18 cellular contexts compared by ENCODE assay signal in the genomic region with DNA sequence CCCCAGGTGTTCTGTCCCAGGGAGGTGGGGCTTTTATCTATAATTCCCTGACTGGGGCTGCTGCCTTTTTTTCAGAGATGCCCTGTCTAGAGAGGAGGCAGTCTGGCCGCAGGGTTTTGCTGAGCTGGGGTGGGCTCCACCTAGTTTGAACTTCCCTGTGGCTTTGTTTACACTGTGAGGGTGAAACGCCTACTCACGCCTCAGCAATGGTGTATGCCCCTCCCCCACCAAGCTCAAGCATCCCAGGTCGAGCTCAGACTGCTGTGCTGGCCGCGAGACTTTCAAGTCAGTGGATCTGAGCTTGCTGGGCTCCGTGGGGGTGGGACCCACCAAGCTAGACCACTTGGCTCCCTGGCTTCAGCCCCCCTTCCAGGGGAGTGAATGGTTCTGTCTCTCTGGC.
DNase-seq lines count a peak whose midpoint lies in the region; ATAC-seq and TF ChIP-seq lines count a peak whose summit lies in the region.
"Had no signal": no experiment of that assay in that cellular context is flagged by ENCODE, and none has a peak within 500 bp of the region (broad histone marks: within the 10 kb centered on the region; RNA-seq: fewer than 3 reads in every experiment).

No MANE protein-coding gene starts in this region.

- H3K36me3 Mint-ChIP-seq in endodermal cell (ENCODE audit: low read depth) (no peaks in the 10 kb centered on the region), neural progenitor cell (no peaks in the 10 kb centered on the region)

- H3K27me3 Mint-ChIP-seq in endodermal cell (ENCODE audit: insufficient read depth), result peaks cover 2% of the 10 kb centered on the region
- H3K27me3 Mint-ChIP-seq in neural progenitor cell (ENCODE audit: insufficient read depth, low read depth), result peaks cover 2% of the 10 kb centered on the region
- H3K27me3 Mint-ChIP-seq: IgD-negative memory B cell had no signal

- TF ChIP-seq CTCF in endodermal cell (conservative IDR thresholded peaks at IDR 0.05) (no peak), neural progenitor cell (IDR thresholded peaks at IDR 0.05) (no peak)

- no peak for ATAC-seq in esophagus mucosa

- H3K4me3 ChIP-seq in endodermal cell (ENCODE audit: low read length) (no peak overlapping the region), neural progenitor cell (no peak overlapping the region)
- H3K4me3 ChIP-seq: GM23248, SJCRH30 had no signal

- no peak overlapping the region for H3K4me3 Mint-ChIP-seq in endodermal cell
- no peak overlapping the region for H3K4me3 Mint-ChIP-seq in neural progenitor cell
- H3K4me3 Mint-ChIP-seq: IgD-negative memory B cell had no signal

- peaks cover under 1% of the 10 kb centered on the region for H3K9me3 Mint-ChIP-seq in endodermal cell
- H3K9me3 Mint-ChIP-seq in neural progenitor cell, result peaks cover 7% of the 10 kb centered on the region

- no peak overlapping the region for H3K4me2 ChIP-seq in neural progenitor cell

- DNase-seq in NCI-H2227 (lab: John Stamatoyannopoulos, UW; ENCODE audit: unreplicated experiment) (peak; percentile 36), NCI-H2227 treated with DMSO at 0.1 percent for 48 hours (lab: John Stamatoyannopoulos, UW) (no peak), M059J (ENCODE audit: low read depth) (peak; percentile 8), endodermal cell (peak; percentile 83), neural progenitor cell (ENCODE audit: low spot score) (no peak), mucosa of gallbladder (ENCODE audit: low spot score) (no peak), DMS153 treated with DMSO at 0.1 percent for 48 hours (lab: John Stamatoyannopoulos, UW; ENCODE audit: unreplicated experiment) (no peak)
- DNase-seq: 8988T, C1 segment of cervical spinal cord, COR-L47, DMS153, GM23248, NCI-H1436 treated with DMSO at 0.1 percent for 48 hours, NCI-H446 treated with DMSO at 0.1 percent for 48 hours, SJCRH30 had no signal

- H3K4me1 ChIP-seq in endodermal cell (ENCODE audit: control insufficient read depth, insufficient read depth, low read length) (no peaks in the 10 kb centered on the region), neural progenitor cell (no peaks in the 10 kb centered on the region)
- H3K4me1 ChIP-seq: SJCRH30 had no signal

- H3K27me3 ChIP-seq in endodermal cell (ENCODE audit: control insufficient read depth, insufficient read depth, low read length, poor library complexity, severe bottlenecking), result no peaks in the 10 kb centered on the region
- no peaks in the 10 kb centered on the region for H3K27me3 ChIP-seq in neural progenitor cell
- H3K27me3 ChIP-seq: SJCRH30 had no signal

- no peaks in the 10 kb centered on the region for H3K79me2 ChIP-seq in neural progenitor cell (ENCODE audit: low read depth)

- H3K4me1 Mint-ChIP-seq in endodermal cell, result peaks cover 8% of the 10 kb centered on the region
- peaks cover 5% of the 10 kb centered on the region for H3K4me1 Mint-ChIP-seq in neural progenitor cell
- H3K4me1 Mint-ChIP-seq: IgD-negative memory B cell had no signal

- peak overlapping the region; percentile 76 for H2AFZ ChIP-seq in neural progenitor cell (replicated peaks)
- H2AFZ ChIP-seq: GM23248 had no signal

- H3K9me3 ChIP-seq in endodermal cell (ENCODE audit: control insufficient read depth, low read length), result no peaks in the 10 kb centered on the region
- no peaks in the 10 kb centered on the region for H3K9me3 ChIP-seq in neural progenitor cell (ENCODE audit: low read depth)
- H3K9me3 ChIP-seq: SJCRH30 had no signal

- no peaks in the 10 kb centered on the region for H4K20me1 ChIP-seq in neural progenitor cell (ENCODE audit: low read depth)

- no peaks in the 10 kb centered on the region for H3F3A ChIP-seq in neural progenitor cell (ENCODE audit: low read depth)

- H3K27ac Mint-ChIP-seq in endodermal cell (peak overlapping the region; percentile 17), neural progenitor cell (no peak overlapping the region)
- H3K27ac Mint-ChIP-seq: IgD-negative memory B cell had no signal

- H3K36me3 ChIP-seq in endodermal cell (ENCODE audit: control insufficient read depth, insufficient read depth, low read length) (no peaks in the 10 kb centered on the region), neural progenitor cell (no peaks in the 10 kb centered on the region)
- H3K36me3 ChIP-seq: SJCRH30 had no signal

- H3K27ac ChIP-seq in endodermal cell (ENCODE audit: low read depth, low read length), result no peak overlapping the region
- H3K27ac ChIP-seq in neural progenitor cell, result no peak overlapping the region
- H3K27ac ChIP-seq: GM23248, RWPE1, SJCRH30 had no signal

- 64 to 70% methylated on average over 6 to 7 of the region's 7 CpGs for WGBS in endodermal cell (ENCODE audit: insufficient coverage in 1 of 2, insufficient read length in 1 of 2), 2 experiments

- H3K9ac ChIP-seq in endodermal cell (ENCODE audit: extremely low read depth, low read length, poor library complexity, severe bottlenecking) (no peak overlapping the region), neural progenitor cell (no peak overlapping the region)
- H3K9ac ChIP-seq: GM23248 had no signal

Comparison
In these comparisons a context has a peak if more than half of its experiments do, and no peak if none do; other contexts are left out.
1. DNase-seq: peak in NCI-H2227 (single experiment), M059J (single experiment) and endodermal cell (single experiment); none in NCI-H2227 treated with DMSO at 0.1 percent for 48 hours (single experiment), neural progenitor cell (single experiment), mucosa of gallbladder (single experiment) and DMS153 treated with DMSO at 0.1 percent for 48 hours (single experiment).